12 cellular contexts compared by ENCODE assay signal in genomic region chr2:29215739-29216608, GRCh38.
DNase-seq lines count a peak whose midpoint lies in the region; ATAC-seq, FAIRE-seq and TF ChIP-seq lines count a peak whose summit lies in the region.
"Had no signal": no experiment of that assay in that cellular context is flagged by ENCODE, and none has a peak within 500 bp of the region (broad histone marks: within the 10 kb centered on the region; RNA-seq: fewer than 3 reads in every experiment).

No MANE protein-coding gene starts in this region.

- no peak for FAIRE-seq in HepG2 (lab: Jason Lieb, UNC)

- no peak overlapping the region for H3K27ac Mint-ChIP-seq in T-cell

- H3K36me3 ChIP-seq in HepG2 (replicated peaks in 1 of 2; ENCODE audit: control insufficient read depth in 1 of 2, insufficient read depth in 2 of 2, low read length in 2 of 2) = no peaks in the 10 kb centered on the region; a peak in 1 of 5 replicates
- H3K36me3 ChIP-seq in right lobe of liver = no peaks in the 10 kb centered on the region
- no peaks in the 10 kb centered on the region for H3K36me3 ChIP-seq in RWPE2 (ENCODE audit: low read depth)
- no peaks in the 10 kb centered on the region for H3K36me3 ChIP-seq in smooth muscle cell (ENCODE audit: low read depth)
- H3K36me3 ChIP-seq: BE2C had no signal

- H3K4me3 ChIP-seq in HepG2 (replicated peaks in 1 of 3; ENCODE audit: insufficient read depth in 1 of 3, low read depth in 2 of 3, low read length in 3 of 3) (no peak overlapping the region), right lobe of liver (no peak overlapping the region), RWPE2 (ENCODE audit: severe bottlenecking) (no peak overlapping the region), smooth muscle cell (no peak overlapping the region)

- no peak for TF ChIP-seq RAD21 in HepG2 (CRISPR knock-in tag; IDR thresholded peaks at IDR 0.05)

- H3K4me2 ChIP-seq in HepG2 (ENCODE audit: low read depth, low read length) (no peak overlapping the region), smooth muscle cell (no peak overlapping the region)

- H3K27me3 Mint-ChIP-seq in T-cell = no peaks in the 10 kb centered on the region
- H3K27me3 Mint-ChIP-seq: CD8-positive, alpha-beta memory T cell had no signal

- no peaks in the 10 kb centered on the region for H3K9me3 ChIP-seq in HepG2 (ENCODE audit: low read length)
- H3K9me3 ChIP-seq in right lobe of liver = no peaks in the 10 kb centered on the region
- H3K9me3 ChIP-seq in RWPE2 (ENCODE audit: severe bottlenecking) = no peaks in the 10 kb centered on the region
- no peaks in the 10 kb centered on the region for H3K9me3 ChIP-seq in smooth muscle cell (replicated peaks; ENCODE audit: low read depth)
- H3K9me3 ChIP-seq: BE2C had no signal

- H4K20me1 ChIP-seq in HepG2 (ENCODE audit: insufficient read depth, low read length) = no peaks in the 10 kb centered on the region
- no peaks in the 10 kb centered on the region for H4K20me1 ChIP-seq in smooth muscle cell (ENCODE audit: low read depth)

- no peaks in the 10 kb centered on the region for H3K79me2 ChIP-seq in HepG2 (ENCODE audit: insufficient read depth, low read length)
- no peaks in the 10 kb centered on the region for H3K79me2 ChIP-seq in smooth muscle cell (ENCODE audit: low read depth)

- TF ChIP-seq POLR2A in HepG2 (IDR thresholded peaks at IDR 0.05; ENCODE audit: insufficient read depth in 1 of 2, low read depth in 2 of 2, low read length in 2 of 2) (no peak), right lobe of liver (IDR thresholded peaks at IDR 0.05) (no peak)

- H3K4me3 Mint-ChIP-seq in T-cell = no peak overlapping the region
- H3K4me3 Mint-ChIP-seq: CD8-positive, alpha-beta memory T cell had no signal

- WGBS in HepG2 (ENCODE audit: low lambda C conversion rate) = 22% methylated on average over 20 of the region's 20 CpGs
- 87% methylated on average over 12 of the region's 20 CpGs for WGBS in right lobe of liver (ENCODE audit: insufficient coverage, low coverage, low lambda C conversion rate, missing lambda C conversion rate)
- 90% methylated on average over 20 of the region's 20 CpGs for WGBS in smooth muscle cell (ENCODE audit: low lambda C conversion rate)

- BruUV-seq in HepG2 (replicated peaks; lab: Mats Ljungman, UMichigan) = no TSS peak

- in situ Hi-C loops in HepG2 (cut with HindIII; ENCODE audit: extremely low pct_ligation_motif_present, low pct_unique_long_range_greater_than_20kb) = loop anchor here (10.0 kb wide), 2 partner anchors 629 to 859 kb away; no protein-coding TSS in a partner anchor

- H3K36me3 Mint-ChIP-seq in T-cell = peaks cover 10% of the 10 kb centered on the region

- CTCF ChIA-PET in HepG2 (lab: Yijun Ruan, JAX; ENCODE audit: low intra/inter-chr PET ratio, low total read pairs) (no interaction called here), T-cell (lab: Charles Lee) (no interaction called here)

- no peak overlapping the region for H3K27ac ChIP-seq in HepG2 (ENCODE audit: extremely low read length, insufficient read depth, low read length)
- H3K27ac ChIP-seq in right lobe of liver = no peak overlapping the region
- H3K27ac ChIP-seq in RWPE2 (ENCODE audit: poor library complexity, severe bottlenecking) = no peak overlapping the region
- H3K27ac ChIP-seq in smooth muscle cell (ENCODE audit: low read depth) = no peak overlapping the region

- TF ChIP-seq CTCF in HepG2 (CRISPR knock-in tag; IDR thresholded peaks at IDR 0.05) (peak; percentile 26; the same call in 1 of the 2 replicates), right lobe of liver (IDR thresholded peaks at IDR 0.05) (no peak), RWPE2 (IDR thresholded peaks at IDR 0.05; ENCODE audit: poor library complexity, severe bottlenecking) (no peak), smooth muscle cell (IDR thresholded peaks at IDR 0.05; ENCODE audit: borderline replicate concordance, insufficient read depth, poor library complexity, severe bottlenecking) (no peak)

- H3F3A ChIP-seq in smooth muscle cell (ENCODE audit: low read depth) = no peaks in the 10 kb centered on the region

- TF ChIP-seq EP300 in HepG2 (IDR thresholded peaks at IDR 0.05; ENCODE audit: low read depth in 2 of 2, low read length in 2 of 2) (no peak), HepG2 (CRISPR knock-in tag; IDR thresholded peaks at IDR 0.05; ENCODE audit: borderline replicate concordance) (no peak)

- H3K4me1 ChIP-seq in HepG2 (ENCODE audit: insufficient read depth, low read length) = no peaks in the 10 kb centered on the region
- H3K4me1 ChIP-seq in right lobe of liver = no peaks in the 10 kb centered on the region
- H3K4me1 ChIP-seq in RWPE2 (ENCODE audit: insufficient read depth, poor library complexity, severe bottlenecking) = no peaks in the 10 kb centered on the region
- no peaks in the 10 kb centered on the region for H3K4me1 ChIP-seq in smooth muscle cell (ENCODE audit: low read depth)
- H3K4me1 ChIP-seq: BE2C had no signal

- H3K4me1 Mint-ChIP-seq in T-cell = no peaks in the 10 kb centered on the region
- H3K4me1 Mint-ChIP-seq: CD8-positive, alpha-beta memory T cell had no signal

- H3K27me3 ChIP-seq in HepG2 (ENCODE audit: control insufficient read depth in 1 of 2, insufficient read depth in 2 of 2, low read length in 2 of 2) (peaks cover 0 to 21% of the 10 kb centered on the region in 2 experiments; a peak in 3 of 5 replicates), right lobe of liver (no peaks in the 10 kb centered on the region), RWPE2 (ENCODE audit: insufficient read depth, poor library complexity, severe bottlenecking) (no peaks in the 10 kb centered on the region), smooth muscle cell (ENCODE audit: low read depth) (no peaks in the 10 kb centered on the region)
- H3K27me3 ChIP-seq: BE2C had no signal

- H3K9ac ChIP-seq in HepG2 (ENCODE audit: insufficient read depth, low read depth, low read length) = no peak overlapping the region
- H3K9ac ChIP-seq in smooth muscle cell (ENCODE audit: low read depth) = no peak overlapping the region

- ATAC-seq in HepG2 (no peak), right lobe of liver (no peak), RWPE2 (ENCODE audit: low read depth) (peak; percentile 22; the same call in 1 of the 3 replicates), T-cell (replicated peaks in 1 of 4) (no peak)

- H3K9me3 Mint-ChIP-seq in T-cell = no peaks in the 10 kb centered on the region
- H3K9me3 Mint-ChIP-seq: CD8-positive, alpha-beta memory T cell had no signal

- DNase-seq in HepG2 (ENCODE audit: low spot score) (no peak), right lobe of liver (no peak), RWPE2 (ENCODE audit: low spot score) (no peak), mesenteric fat pad (ENCODE audit: low spot score) (peak; percentile 67), smooth muscle cell (lab: John Stamatoyannopoulos, UW; ENCODE audit: unreplicated experiment) (no peak), T-cell (no peak), DMS 273 (lab: John Stamatoyannopoulos, UW; ENCODE audit: unreplicated experiment) (no peak), T-helper 2 cell (no peak)
- DNase-seq: BE2C; CD8-positive, alpha-beta memory T cell; NCI-H1436; NCI-H2081 had no signal

- H2AFZ ChIP-seq in HepG2 (ENCODE audit: low read length) (no peak overlapping the region), smooth muscle cell (ENCODE audit: low read depth) (no peak overlapping the region)

- intact Hi-C loops in HepG2 (cut with micrococcal nuclease; ENCODE audit: unreplicated experiment) (no loop called here), right lobe of liver (cut with DNase I) (no loop called here)

- POLR2A ChIA-PET in HepG2 (lab: Yijun Ruan, JAX) = no interaction called here
- POLR2A ChIA-PET in T-cell (lab: Charles Lee) = no interaction called here

TF ChIP-seq in HepG2, 621 proteins besides CTCF, POLR2A, EP300 and RAD21:
- no peak for TF ChIP-seq ZFP62 (CRISPR knock-in tag; IDR thresholded peaks at IDR 0.05)
- TF ChIP-seq ZNF432 (CRISPR knock-in tag; IDR thresholded peaks at IDR 0.05; ENCODE audit: borderline replicate concordance) = no peak
- no peak for TF ChIP-seq TGIF2 (CRISPR knock-in tag; IDR thresholded peaks at IDR 0.05)
- no peak for TF ChIP-seq ETV6 (CRISPR knock-in tag; conservative IDR thresholded peaks at IDR 0.05)
